ENCODE assay signal across 27 cellular contexts in genomic region chr6:117597755-117598154, GRCh38.
"Had no signal": no experiment of that assay in that cellular context is flagged by ENCODE, and none has a peak within 500 bp of the region (broad histone marks: within the 10 kb centered on the region; RNA-seq: fewer than 3 reads in every experiment).

No MANE protein-coding gene starts in this region.

- DNase-seq: hypothalamus; immature natural killer cell; kidney; left ventricle myocardium inferior; mesendoderm; naive B cell; natural killer cell; nephron progenitor cell; ovary; right lobe of liver; stimulated activated CD4-positive, alpha-beta T cell treated with anti-CD3 and anti-CD28 coated beads, Interleukin-1b, Interleukin-23, amount 100 ng/mL, for 48 hours; stimulated activated CD4-positive, alpha-beta T cell treated with anti-CD3 and anti-CD28 coated beads, Interleukin-2, amount 100 ng/mL, for 48 hours; stimulated activated CD4-positive, alpha-beta T cell treated with anti-CD3 and anti-CD28 coated beads, Interleukin-4, amount 100 ng/mL, for 4 hours; stimulated activated CD8-positive, alpha-beta memory T cell treated with anti-CD3 and anti-CD28 coated beads, Interleukin-4, amount 100 ng/mL, for 48 hours; stimulated activated naive B cell treated with anti-CD40 and anti-IgM and Interleukin-4, amounts not matched to agents 10 μg/mL and 1 μg/mL and 100 μg/mL, for 72 hours; stimulated activated naive CD8-positive, alpha-beta T cell treated with anti-CD3 and anti-CD28 coated beads, Interleukin-15, Interleukin-2, amounts not matched to agents 100 U/mL and 50 U/mL, for 24 hours; stomach; testis; thyroid gland; transverse colon; upper lobe of left lung had no signal

- H3K27ac ChIP-seq: left ventricle myocardium inferior, ovary, right atrium auricular region, right lobe of liver, stomach, testis, thyroid gland, transverse colon, upper lobe of left lung had no signal

- ATAC-seq: natural killer cell; right lobe of liver; stimulated activated naive B cell treated with anti-CD40 and anti-IgM and Interleukin-4, amounts not matched to agents 10 μg/mL and 1 μg/mL and 100 μg/mL, for 72 hours; stimulated activated naive CD8-positive, alpha-beta T cell treated with anti-CD3 and anti-CD28 coated beads, Interleukin-15, Interleukin-2, amounts not matched to agents 100 U/mL and 50 U/mL, for 24 hours had no signal

- H3K27me3 ChIP-seq: ovary, right atrium auricular region, right lobe of liver, stomach, testis, thyroid gland, transverse colon, upper lobe of left lung had no signal

- H3K4me3 Mint-ChIP-seq: mesothelial cell of epicardium; nephron progenitor cell; stimulated activated naive B cell treated with anti-CD40 and anti-IgM and Interleukin-4, amounts not matched to agents 10 μg/mL and 1 μg/mL and 100 μg/mL, for 72 hours had no signal

- H3K36me3 ChIP-seq: ovary, right atrium auricular region, right lobe of liver, thyroid gland, transverse colon had no signal

- H3K27me3 Mint-ChIP-seq: naive B cell; progenitor cell of endocrine pancreas; stimulated activated naive B cell treated with anti-CD40 and anti-IgM and Interleukin-4, amounts not matched to agents 10 μg/mL and 1 μg/mL and 100 μg/mL, for 72 hours had no signal

- H3K4me2 ChIP-seq: smooth muscle cell had no signal

- FAIRE-seq: islet of Langerhans, kidney had no signal

- H3K9me3 Mint-ChIP-seq: immature natural killer cell; natural killer cell; stimulated activated naive B cell treated with anti-CD40 and anti-IgM and Interleukin-4, amounts not matched to agents 10 μg/mL and 1 μg/mL and 100 μg/mL, for 72 hours had no signal

- H3K27ac Mint-ChIP-seq: mesothelial cell of epicardium; naive B cell; nephron progenitor cell; progenitor cell of endocrine pancreas; stimulated activated naive B cell treated with anti-CD40 and anti-IgM and Interleukin-4, amounts not matched to agents 10 μg/mL and 1 μg/mL and 100 μg/mL, for 72 hours had no signal

- H3K9me3 ChIP-seq: left ventricle myocardium inferior, ovary, right atrium auricular region, right lobe of liver, testis, thyroid gland, transverse colon, upper lobe of left lung had no signal

- H3K4me3 ChIP-seq: left ventricle myocardium inferior, lung, ovary, right atrium auricular region, right lobe of liver, smooth muscle cell, stomach, testis, thyroid gland, transverse colon, upper lobe of left lung had no signal

- H3K36me3 Mint-ChIP-seq: natural killer cell had no signal
